In genomic region chr2:170582313-170582712, GRCh38 we compare ENCODE assay signal across 20 cellular contexts.
A peak's percentile ranks its signal among the peaks of the same experiment; 100 is the strongest.
DNase-seq lines count a peak whose midpoint lies in the region; ATAC-seq and TF ChIP-seq lines count a peak whose summit lies in the region.
"Had no signal": no experiment of that assay in that cellular context is flagged by ENCODE, and none has a peak within 500 bp of the region (broad histone marks: within the 10 kb centered on the region; RNA-seq: fewer than 3 reads in every experiment).

No MANE protein-coding gene starts in this region.

- no peak overlapping the region for H4K8ac ChIP-seq in mesendoderm (ENCODE audit: low read depth, low read length)

- H2BK120ac ChIP-seq in mesendoderm (ENCODE audit: low read depth, low read length), result no peak overlapping the region

- POLR2A ChIA-PET in activated CD4-positive, alpha-beta T cell treated with anti-CD3 and anti-CD28 coated beads, Interleukin-2, amount 10 ng/mL, durations not matched to agents 7 days and 5 days (lab: Charles Lee), result no interaction called here
- POLR2A ChIA-PET in activated CD4-positive, alpha-beta T cell treated with anti-CD3 and anti-CD28 coated beads for 36 hours (lab: Charles Lee), result interaction anchor here (0.8 kb wide), 1 partner anchor 24 kb away, joined by 3 read pairs; no protein-coding TSS in a partner anchor
- POLR2A ChIA-PET in WTC11 (lab: Charles Lee), result interaction anchor here (0.5 kb wide), 1 partner anchor 404 kb away, joined by 3 read pairs; no protein-coding TSS in a partner anchor

- TF ChIP-seq CTCF in WTC11 (IDR thresholded peaks at IDR 0.05), result no peak

- CTCF ChIA-PET in activated CD4-positive, alpha-beta T cell treated with anti-CD3 and anti-CD28 coated beads, Interleukin-2, amount 10 ng/mL, durations not matched to agents 7 days and 5 days (lab: Charles Lee), result no interaction called here
- CTCF ChIA-PET in activated CD4-positive, alpha-beta T cell treated with anti-CD3 and anti-CD28 coated beads for 36 hours (lab: Charles Lee), result no interaction called here
- CTCF ChIA-PET in WTC11 (lab: Charles Lee), result interaction anchor here (0.6 to 0.8 kb wide), 3 partner anchors 26 to 174 kb away, joined by 3 read pairs; no protein-coding TSS in a partner anchor

- no peak overlapping the region for H2BK15ac ChIP-seq in mesendoderm (replicated peaks; ENCODE audit: low read depth)

- no peak overlapping the region for H2BK5ac ChIP-seq in mesendoderm (ENCODE audit: low read length)

- no peak overlapping the region for H3K4ac ChIP-seq in mesendoderm (ENCODE audit: low read depth, low read length)

- H3K27ac ChIP-seq in mesendoderm (ENCODE audit: low read depth, low read length), result no peak overlapping the region
- H3K27ac ChIP-seq: HL-60, Peyer's patch, SJSA1 had no signal

- H3K4me1 Mint-ChIP-seq in activated CD4-positive, alpha-beta T cell treated with anti-CD3 and anti-CD28 coated beads, Interleukin-2, amount 10 ng/mL, durations not matched to agents 7 days and 5 days, result no peaks in the 10 kb centered on the region
- H3K4me1 Mint-ChIP-seq in activated CD4-positive, alpha-beta T cell treated with anti-CD3 and anti-CD28 coated beads for 36 hours, result no peaks in the 10 kb centered on the region
- peaks cover 20% of the 10 kb centered on the region for H3K4me1 Mint-ChIP-seq in WTC11
- H3K4me1 Mint-ChIP-seq: CD4-positive, CD25-positive, alpha-beta regulatory T cell had no signal

- no peaks in the 10 kb centered on the region for H3K79me1 ChIP-seq in mesendoderm (ENCODE audit: low read length)

- H3K4me3 ChIP-seq in mesendoderm (ENCODE audit: low read length), result no peak overlapping the region
- H3K4me3 ChIP-seq: Peyer's patch, SJSA1 had no signal

- no peaks in the 10 kb centered on the region for H3K9me3 Mint-ChIP-seq in activated CD4-positive, alpha-beta T cell treated with anti-CD3 and anti-CD28 coated beads, Interleukin-2, amount 10 ng/mL, durations not matched to agents 7 days and 5 days
- H3K9me3 Mint-ChIP-seq in activated CD4-positive, alpha-beta T cell treated with anti-CD3 and anti-CD28 coated beads for 36 hours (ENCODE audit: low read depth), result no peaks in the 10 kb centered on the region
- H3K9me3 Mint-ChIP-seq in WTC11, result no peaks in the 10 kb centered on the region

- H3K9ac ChIP-seq in mesendoderm (ENCODE audit: low read length), result no peak overlapping the region

- no peaks in the 10 kb centered on the region for H3K36me3 ChIP-seq in mesendoderm (ENCODE audit: control insufficient read depth, insufficient read depth, low read length)
- H3K36me3 ChIP-seq: BE2C, Peyer's patch, SJSA1 had no signal

- no peaks in the 10 kb centered on the region for H3K27me3 ChIP-seq in mesendoderm (ENCODE audit: insufficient read depth, low read length, poor library complexity)
- H3K27me3 ChIP-seq: BE2C, Peyer's patch had no signal

- H3K23ac ChIP-seq in mesendoderm (ENCODE audit: low read length), result no peak overlapping the region

- intact Hi-C loops in activated CD4-positive, alpha-beta T cell treated with anti-CD3 and anti-CD28 coated beads for 36 hours (cut with DNase I, micrococcal nuclease), result no loop called here

- peak overlapping the region; percentile 43 for H3K56ac ChIP-seq in mesendoderm (ENCODE audit: low read length)

- no peak overlapping the region for H3K4me3 Mint-ChIP-seq in activated CD4-positive, alpha-beta T cell treated with anti-CD3 and anti-CD28 coated beads, Interleukin-2, amount 10 ng/mL, durations not matched to agents 7 days and 5 days
- no peak overlapping the region for H3K4me3 Mint-ChIP-seq in activated CD4-positive, alpha-beta T cell treated with anti-CD3 and anti-CD28 coated beads for 36 hours
- no peak overlapping the region for H3K4me3 Mint-ChIP-seq in WTC11
- H3K4me3 Mint-ChIP-seq: CD4-positive, CD25-positive, alpha-beta regulatory T cell had no signal

- H3K27ac Mint-ChIP-seq in activated CD4-positive, alpha-beta T cell treated with anti-CD3 and anti-CD28 coated beads, Interleukin-2, amount 10 ng/mL, durations not matched to agents 7 days and 5 days, result peak overlapping the region; percentile 1
- no peak overlapping the region for H3K27ac Mint-ChIP-seq in activated CD4-positive, alpha-beta T cell treated with anti-CD3 and anti-CD28 coated beads for 36 hours
- H3K27ac Mint-ChIP-seq in WTC11, result peak overlapping the region; percentile 72
- H3K27ac Mint-ChIP-seq: CD4-positive, CD25-positive, alpha-beta regulatory T cell had no signal

- no peak for DNase-seq in activated CD4-positive, alpha-beta T cell treated with anti-CD3 and anti-CD28 coated beads, Interleukin-2, amount 10 ng/mL, durations not matched to agents 7 days and 5 days
- DNase-seq in activated CD4-positive, alpha-beta T cell treated with anti-CD3 and anti-CD28 coated beads for 36 hours, result no peak
- no peak for DNase-seq in WTC11 (ENCODE audit: low spot score)
- DNase-seq in mesendoderm, result no peak
- DNase-seq in activated CD4-positive, CD25-positive, alpha-beta regulatory T cell treated with anti-CD3 and anti-CD28 coated beads, Interleukin-2, amount 50 U/mL, for 72 hours, result no peak
- DNase-seq in pons (ENCODE audit: low spot score), result no peak
- no peak for DNase-seq in mucosa of gallbladder (ENCODE audit: low spot score)
- DNase-seq: BE2C; CD4-positive, CD25-positive, alpha-beta regulatory T cell; COR-L47; DMS 273 treated with DMSO at 0.1 percent for 48 hours; GF-D8; MM.1S; NCI-H1105; NCI-H2081 treated with DMSO at 0.1 percent for 48 hours; NCI-H446 treated with DMSO at 0.1 percent for 48 hours; Peyer's patch had no signal

- no peak overlapping the region for H3K18ac ChIP-seq in mesendoderm (ENCODE audit: low read length)

- no peak overlapping the region for H4K5ac ChIP-seq in mesendoderm (ENCODE audit: low read length)

- H2AK5ac ChIP-seq in mesendoderm (ENCODE audit: low read length), result no peak overlapping the region

- no peak for ATAC-seq in activated CD4-positive, alpha-beta T cell treated with anti-CD3 and anti-CD28 coated beads for 36 hours
- peak; percentile 31 for ATAC-seq in WTC11
- ATAC-seq in GM21529 (IDR thresholded peaks at IDR 0.05; ENCODE audit: unreplicated experiment), result no peak

- H3K27me3 Mint-ChIP-seq in activated CD4-positive, alpha-beta T cell treated with anti-CD3 and anti-CD28 coated beads, Interleukin-2, amount 10 ng/mL, durations not matched to agents 7 days and 5 days, result no peaks in the 10 kb centered on the region
- peaks cover 2% of the 10 kb centered on the region for H3K27me3 Mint-ChIP-seq in activated CD4-positive, alpha-beta T cell treated with anti-CD3 and anti-CD28 coated beads for 36 hours
- H3K27me3 Mint-ChIP-seq in WTC11 (ENCODE audit: low read depth), result no peaks in the 10 kb centered on the region

- H3K36me3 Mint-ChIP-seq in activated CD4-positive, alpha-beta T cell treated with anti-CD3 and anti-CD28 coated beads, Interleukin-2, amount 10 ng/mL, durations not matched to agents 7 days and 5 days (ENCODE audit: low read depth), result no peaks in the 10 kb centered on the region
- H3K36me3 Mint-ChIP-seq in activated CD4-positive, alpha-beta T cell treated with anti-CD3 and anti-CD28 coated beads for 36 hours (ENCODE audit: low read depth), result no peaks in the 10 kb centered on the region
- H3K36me3 Mint-ChIP-seq in WTC11, result no peaks in the 10 kb centered on the region
- H3K36me3 Mint-ChIP-seq: CD4-positive, CD25-positive, alpha-beta regulatory T cell had no signal

- no CpG with 5 or more reads among the region's 3 CpGs for WGBS in mesendoderm (ENCODE audit: extremely low coverage, insufficient coverage, low lambda C conversion rate)

- no peaks in the 10 kb centered on the region for H3K79me2 ChIP-seq in mesendoderm (ENCODE audit: control insufficient read depth, insufficient read depth, low read length)

- H3K4me1 ChIP-seq in mesendoderm (ENCODE audit: control insufficient read depth, low read depth, low read length), result peaks cover 6% of the 10 kb centered on the region
- H3K4me1 ChIP-seq: BE2C, Peyer's patch, SJSA1 had no signal

- no peak overlapping the region for H3K4me2 ChIP-seq in mesendoderm (ENCODE audit: low read length)

TF ChIP-seq in WTC11, 78 proteins besides CTCF, POLR2A, EP300 and RAD21 (continues in another document):
- no peak for TF ChIP-seq ZNF281 (CRISPR knock-in tag; IDR thresholded peaks at IDR 0.05)
- no peak for TF ChIP-seq TCF7 (CRISPR knock-in tag; IDR thresholded peaks at IDR 0.05; ENCODE audit: low read depth)
- no peak for TF ChIP-seq USF1 (CRISPR knock-in tag; IDR thresholded peaks at IDR 0.05)
